1 cellular context compared by ENCODE assay signal in the genomic region with DNA sequence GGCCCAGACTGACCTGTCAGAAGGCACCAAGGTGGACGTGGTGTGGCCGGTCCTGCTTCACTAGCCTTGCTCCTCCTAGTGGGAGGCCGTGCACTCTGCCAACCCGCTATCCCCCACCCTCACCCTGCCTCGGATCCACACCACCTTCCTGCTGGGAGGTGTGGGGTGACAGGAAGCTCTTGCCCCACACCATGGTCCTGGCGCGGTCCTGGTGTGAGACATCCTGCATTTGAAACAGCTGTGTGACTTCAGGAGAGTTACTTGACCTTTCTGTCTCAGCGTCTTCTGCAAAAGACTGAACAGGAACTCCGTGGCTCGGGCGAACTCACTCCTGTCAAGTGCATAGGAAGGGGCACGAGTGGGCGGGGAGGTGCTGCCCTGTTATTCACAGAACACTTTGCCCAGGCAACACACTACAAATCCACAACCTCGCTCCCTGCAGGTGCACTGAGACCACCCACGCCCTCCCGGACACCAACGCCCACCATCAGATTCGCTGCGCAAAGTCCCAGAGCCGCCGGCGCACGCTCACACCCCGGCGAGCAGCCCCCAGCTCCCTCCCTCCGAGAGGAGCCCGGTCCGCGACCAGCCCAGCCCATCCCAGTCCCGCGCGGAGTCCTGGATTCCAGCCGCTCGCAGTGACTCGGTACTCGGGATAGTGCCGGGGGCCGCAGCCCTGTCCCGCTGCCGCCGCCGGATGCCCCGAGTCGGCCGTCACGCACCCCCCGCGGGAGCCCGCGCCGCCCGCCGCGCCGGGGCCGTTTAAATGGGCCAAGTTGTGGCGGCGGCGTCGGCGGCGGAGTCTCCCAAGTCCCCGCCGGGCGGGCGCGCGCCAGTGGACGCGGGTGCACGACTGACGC.
A peak's percentile ranks its signal among the peaks of the same experiment; 100 is the strongest.
TF ChIP-seq lines count a peak whose summit lies in the region.

A gene with protein sequence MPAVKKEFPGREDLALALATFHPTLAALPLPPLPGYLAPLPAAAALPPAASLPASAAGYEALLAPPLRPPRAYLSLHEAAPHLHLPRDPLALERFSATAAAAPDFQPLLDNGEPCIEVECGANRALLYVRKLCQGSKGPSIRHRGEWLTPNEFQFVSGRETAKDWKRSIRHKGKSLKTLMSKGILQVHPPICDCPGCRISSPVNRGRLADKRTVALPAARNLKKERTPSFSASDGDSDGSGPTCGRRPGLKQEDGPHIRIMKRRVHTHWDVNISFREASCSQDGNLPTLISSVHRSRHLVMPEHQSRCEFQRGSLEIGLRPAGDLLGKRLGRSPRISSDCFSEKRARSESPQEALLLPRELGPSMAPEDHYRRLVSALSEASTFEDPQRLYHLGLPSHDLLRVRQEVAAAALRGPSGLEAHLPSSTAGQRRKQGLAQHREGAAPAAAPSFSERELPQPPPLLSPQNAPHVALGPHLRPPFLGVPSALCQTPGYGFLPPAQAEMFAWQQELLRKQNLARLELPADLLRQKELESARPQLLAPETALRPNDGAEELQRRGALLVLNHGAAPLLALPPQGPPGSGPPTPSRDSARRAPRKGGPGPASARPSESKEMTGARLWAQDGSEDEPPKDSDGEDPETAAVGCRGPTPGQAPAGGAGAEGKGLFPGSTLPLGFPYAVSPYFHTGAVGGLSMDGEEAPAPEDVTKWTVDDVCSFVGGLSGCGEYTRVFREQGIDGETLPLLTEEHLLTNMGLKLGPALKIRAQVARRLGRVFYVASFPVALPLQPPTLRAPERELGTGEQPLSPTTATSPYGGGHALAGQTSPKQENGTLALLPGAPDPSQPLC (plus strand): TSS at position 793 of the 860 bp plus-strand sequence. CDS start 509 bp downstream, outside the sequence.

TF ChIP-seq in HEK293, 187 proteins besides CTCF, POLR2A, EP300 and RAD21 (continued from another document):
- TF ChIP-seq, protein P1, sequence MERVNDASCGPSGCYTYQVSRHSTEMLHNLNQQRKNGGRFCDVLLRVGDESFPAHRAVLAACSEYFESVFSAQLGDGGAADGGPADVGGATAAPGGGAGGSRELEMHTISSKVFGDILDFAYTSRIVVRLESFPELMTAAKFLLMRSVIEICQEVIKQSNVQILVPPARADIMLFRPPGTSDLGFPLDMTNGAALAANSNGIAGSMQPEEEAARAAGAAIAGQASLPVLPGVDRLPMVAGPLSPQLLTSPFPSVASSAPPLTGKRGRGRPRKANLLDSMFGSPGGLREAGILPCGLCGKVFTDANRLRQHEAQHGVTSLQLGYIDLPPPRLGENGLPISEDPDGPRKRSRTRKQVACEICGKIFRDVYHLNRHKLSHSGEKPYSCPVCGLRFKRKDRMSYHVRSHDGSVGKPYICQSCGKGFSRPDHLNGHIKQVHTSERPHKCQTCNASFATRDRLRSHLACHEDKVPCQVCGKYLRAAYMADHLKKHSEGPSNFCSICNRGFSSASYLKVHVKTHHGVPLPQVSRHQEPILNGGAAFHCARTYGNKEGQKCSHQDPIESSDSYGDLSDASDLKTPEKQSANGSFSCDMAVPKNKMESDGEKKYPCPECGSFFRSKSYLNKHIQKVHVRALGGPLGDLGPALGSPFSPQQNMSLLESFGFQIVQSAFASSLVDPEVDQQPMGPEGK (tag by site-specific recombination; IDR thresholded peaks at IDR 0.05) = peak; percentile 84
- TF ChIP-seq, protein P2, sequence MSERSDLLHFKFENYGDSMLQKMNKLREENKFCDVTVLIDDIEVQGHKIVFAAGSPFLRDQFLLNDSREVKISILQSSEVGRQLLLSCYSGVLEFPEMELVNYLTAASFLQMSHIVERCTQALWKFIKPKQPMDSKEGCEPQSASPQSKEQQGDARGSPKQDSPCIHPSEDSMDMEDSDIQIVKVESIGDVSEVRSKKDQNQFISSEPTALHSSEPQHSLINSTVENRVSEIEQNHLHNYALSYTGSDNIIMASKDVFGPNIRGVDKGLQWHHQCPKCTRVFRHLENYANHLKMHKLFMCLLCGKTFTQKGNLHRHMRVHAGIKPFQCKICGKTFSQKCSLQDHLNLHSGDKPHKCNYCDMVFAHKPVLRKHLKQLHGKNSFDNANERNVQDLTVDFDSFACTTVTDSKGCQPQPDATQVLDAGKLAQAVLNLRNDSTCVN (tag by site-specific recombination; optimal IDR thresholded peaks at IDR 0.05) = peak; percentile 57
- TF ChIP-seq ZNF473 (tag by site-specific recombination; IDR thresholded peaks at IDR 0.05) (no peak), ZNF10 (tag by site-specific recombination; IDR thresholded peaks at IDR 0.05) (no peak), ZSCAN4 (tag by site-specific recombination; IDR thresholded peaks at IDR 0.05) (no peak), ZNF510 (tag by site-specific recombination; IDR thresholded peaks at IDR 0.05; ENCODE audit: insufficient replicate concordance) (no peak), BCL6B (tag by site-specific recombination; IDR thresholded peaks at IDR 0.05) (no peak), ATF2 (tag by site-specific recombination; IDR thresholded peaks at IDR 0.05; ENCODE audit: low read depth) (no peak), IKZF3 (tag by site-specific recombination; IDR thresholded peaks at IDR 0.05) (peak; percentile 89), ZNF555 (tag by site-specific recombination; conservative IDR thresholded peaks at IDR 0.05) (no peak), ZNF114 (tag by site-specific recombination; IDR thresholded peaks at IDR 0.05) (no peak), ZNF561 (tag by site-specific recombination; IDR thresholded peaks at IDR 0.05; ENCODE audit: borderline replicate concordance) (peak; percentile 47; the same call in 1 of the 2 replicates), HOXD13 (CRISPR knock-in tag; IDR thresholded peaks at IDR 0.05; ENCODE audit: borderline replicate concordance) (no peak), SCRT2 (tag by site-specific recombination; IDR thresholded peaks at IDR 0.05) (no peak), ZNF777 (tag by site-specific recombination; IDR thresholded peaks at IDR 0.05; ENCODE audit: borderline replicate concordance) (no peak)
- TF ChIP-seq, protein P3, sequence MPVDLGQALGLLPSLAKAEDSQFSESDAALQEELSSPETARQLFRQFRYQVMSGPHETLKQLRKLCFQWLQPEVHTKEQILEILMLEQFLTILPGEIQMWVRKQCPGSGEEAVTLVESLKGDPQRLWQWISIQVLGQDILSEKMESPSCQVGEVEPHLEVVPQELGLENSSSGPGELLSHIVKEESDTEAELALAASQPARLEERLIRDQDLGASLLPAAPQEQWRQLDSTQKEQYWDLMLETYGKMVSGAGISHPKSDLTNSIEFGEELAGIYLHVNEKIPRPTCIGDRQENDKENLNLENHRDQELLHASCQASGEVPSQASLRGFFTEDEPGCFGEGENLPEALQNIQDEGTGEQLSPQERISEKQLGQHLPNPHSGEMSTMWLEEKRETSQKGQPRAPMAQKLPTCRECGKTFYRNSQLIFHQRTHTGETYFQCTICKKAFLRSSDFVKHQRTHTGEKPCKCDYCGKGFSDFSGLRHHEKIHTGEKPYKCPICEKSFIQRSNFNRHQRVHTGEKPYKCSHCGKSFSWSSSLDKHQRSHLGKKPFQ (tag by site-specific recombination; IDR thresholded peaks at IDR 0.05) = peak; percentile 31; the same call in 1 of the 2 replicates
- TF ChIP-seq, protein P4, sequence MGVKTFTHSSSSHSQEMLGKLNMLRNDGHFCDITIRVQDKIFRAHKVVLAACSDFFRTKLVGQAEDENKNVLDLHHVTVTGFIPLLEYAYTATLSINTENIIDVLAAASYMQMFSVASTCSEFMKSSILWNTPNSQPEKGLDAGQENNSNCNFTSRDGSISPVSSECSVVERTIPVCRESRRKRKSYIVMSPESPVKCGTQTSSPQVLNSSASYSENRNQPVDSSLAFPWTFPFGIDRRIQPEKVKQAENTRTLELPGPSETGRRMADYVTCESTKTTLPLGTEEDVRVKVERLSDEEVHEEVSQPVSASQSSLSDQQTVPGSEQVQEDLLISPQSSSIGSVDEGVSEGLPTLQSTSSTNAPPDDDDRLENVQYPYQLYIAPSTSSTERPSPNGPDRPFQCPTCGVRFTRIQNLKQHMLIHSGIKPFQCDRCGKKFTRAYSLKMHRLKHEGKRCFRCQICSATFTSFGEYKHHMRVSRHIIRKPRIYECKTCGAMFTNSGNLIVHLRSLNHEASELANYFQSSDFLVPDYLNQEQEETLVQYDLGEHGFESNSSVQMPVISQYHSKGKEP (tag by site-specific recombination; IDR thresholded peaks at IDR 0.05) = peak; percentile 66
